ENCODE assay signal across 8 cellular contexts in the genomic region with DNA sequence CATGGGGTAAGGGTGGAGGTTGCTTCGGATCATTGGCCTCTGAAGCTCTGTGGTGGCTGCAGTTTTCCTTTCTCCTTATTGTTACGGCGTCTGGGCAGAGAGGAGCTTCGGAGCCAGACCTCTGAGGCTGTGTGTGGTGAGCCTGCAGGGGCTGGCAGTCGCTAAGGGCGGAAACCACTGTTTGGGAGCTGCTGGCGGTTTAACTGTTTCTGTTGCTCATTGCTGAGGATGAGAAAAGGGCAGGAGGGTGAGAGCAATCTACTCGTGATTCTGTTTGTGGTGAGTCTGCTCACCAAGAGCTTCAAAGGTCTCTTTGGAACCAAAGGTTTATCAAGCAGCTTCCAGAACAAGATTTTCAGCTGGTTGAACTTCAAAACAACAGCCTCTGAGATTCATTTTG.
A peak's percentile ranks its signal among the peaks of the same experiment; 100 is the strongest.
DNase-seq lines count a peak whose midpoint lies in the region; ATAC-seq lines count a peak whose summit lies in the region.
"Had no signal": no experiment of that assay in that cellular context is flagged by ENCODE, and none has a peak within 500 bp of the region (broad histone marks: within the 10 kb centered on the region; RNA-seq: fewer than 3 reads in every experiment).

No MANE protein-coding gene starts in this region.

- peak overlapping the region; percentile 70 for H3K27ac ChIP-seq in SJSA1

- no peak overlapping the region for H3K4me3 ChIP-seq in SJSA1

- peaks cover 7% of the 10 kb centered on the region for H3K4me1 Mint-ChIP-seq in central memory CD8-positive, alpha-beta T cell

- peak; percentile 42 for DNase-seq in H4 (ENCODE audit: low spot score)
- DNase-seq in SJSA1 (ENCODE audit: low read depth in 1 of 2, low spot score in 2 of 2): peak; percentile 86 to 87
- DNase-seq in central memory CD8-positive, alpha-beta T cell (ENCODE audit: low spot score in 2 of 2): no peak
- DNase-seq in stimulated activated CD4-positive, alpha-beta T cell treated with anti-CD3 and anti-CD28 coated beads, Interleukin-2, amount 100 ng/mL, for 48 hours: peak; percentile 7 to 19
- DNase-seq: foreskin melanocyte had no signal

- H3K4me1 ChIP-seq in SJSA1 (replicated peaks): peaks cover 30% of the 10 kb centered on the region

- ATAC-seq in central memory CD8-positive, alpha-beta T cell (replicated peaks; ENCODE audit: extremely low read depth, poor library complexity, severe bottlenecking): no peak
- ATAC-seq in GM18867 (IDR thresholded peaks at IDR 0.05; ENCODE audit: unreplicated experiment) (no peak), HG03432 (IDR thresholded peaks at IDR 0.05; ENCODE audit: unreplicated experiment) (no peak), HG03469 (IDR thresholded peaks at IDR 0.05; ENCODE audit: unreplicated experiment) (no peak)

- H3K9me3 ChIP-seq in SJSA1 (replicated peaks): no peaks in the 10 kb centered on the region

- no peaks in the 10 kb centered on the region for H3K36me3 ChIP-seq in SJSA1

- H3K36me3 Mint-ChIP-seq in central memory CD8-positive, alpha-beta T cell (ENCODE audit: insufficient read depth): no peaks in the 10 kb centered on the region

- H3K4me3 Mint-ChIP-seq in central memory CD8-positive, alpha-beta T cell: peak overlapping the region; percentile 10

- no peaks in the 10 kb centered on the region for H3K9me3 Mint-ChIP-seq in central memory CD8-positive, alpha-beta T cell

- peaks cover 28% of the 10 kb centered on the region for H3K27me3 Mint-ChIP-seq in central memory CD8-positive, alpha-beta T cell

- H3K27ac Mint-ChIP-seq in central memory CD8-positive, alpha-beta T cell (ENCODE audit: low read depth): no peak overlapping the region

- H3K27me3 ChIP-seq in SJSA1 (replicated peaks): no peaks in the 10 kb centered on the region

Comparison
In these comparisons a context has a peak if more than half of its experiments do, and no peak if none do; other contexts are left out.
1. DNase-seq: peak in H4 (single experiment), SJSA1 (2 of 2) and stimulated activated CD4-positive, alpha-beta T cell treated with anti-CD3 and anti-CD28 coated beads, Interleukin-2, amount 100 ng/mL, for 48 hours (2 of 2); none in central memory CD8-positive, alpha-beta T cell (0 of 2).